Comparison of ENCODE assay signal across 8 cellular contexts in genomic region chr7:128862571-128863432, GRCh38. TPM values are rescaled to one million over a fixed set of nuclear protein-coding genes. Genes with fewer than 3 reads are reported as not detected.
A peak's percentile ranks its signal among the peaks of the same experiment; 100 is the strongest.
DNase-seq lines count a peak whose midpoint lies in the region; ATAC-seq, FAIRE-seq and TF ChIP-seq lines count a peak whose summit lies in the region.

Gene ATP6V1F, plus strand, starts transcription at chr7:128862856. Its CDS starts 49 bp downstream, at chr7:128862905.

- peak; percentile 97 for FAIRE-seq in GM12891 (lab: Jason Lieb, UNC)

- TF ChIP-seq CTCF in adrenal gland (IDR thresholded peaks at IDR 0.05) (peak in 2 of 6 experiments; percentile 35 to 40), type B pancreatic cell (conservative IDR thresholded peaks at IDR 0.05) (peak; percentile 50)

- TF ChIP-seq POLR2A in GM12891 (IDR thresholded peaks at IDR 0.05; ENCODE audit: low read depth, low read length) = peak; percentile 72
- peak in 1 of 2 donors; percentile 79 for TF ChIP-seq POLR2A in adrenal gland (IDR thresholded peaks at IDR 0.05)

- H3K4me3 Mint-ChIP-seq in type B pancreatic cell = peak within 1 kb of the TSS; percentile 97

- WGBS in adrenal gland, 4 donors = 0 to 1% (median 0%) methylated on average over 43 to 65 of the region's 65 CpGs

- H3K4me1 ChIP-seq in adrenal gland (replicated peaks in 1 of 2) = peaks cover 0 to 16% of the 10 kb centered on the region in 2 donors

- peaks cover 17% of the 10 kb centered on the region for H3K36me3 Mint-ChIP-seq in type B pancreatic cell

- H3K9me3 Mint-ChIP-seq in type B pancreatic cell = no peaks in the 10 kb centered on the region

- no peaks in the 10 kb centered on the region for H3K9me3 ChIP-seq in adrenal gland (replicated peaks in 1 of 3)

- peak; percentile 89 for ATAC-seq in HG02840 (IDR thresholded peaks at IDR 0.05; ENCODE audit: low FRiP score, unreplicated experiment)

- intact Hi-C loops in adrenal gland (cut with DNase I) (no loop called here), cardiac septum (cut with DNase I) (no loop called here)

- DNase-seq in GM12891 (ENCODE audit: insufficient read length, low spot score) (peak; percentile 99), NCI-H146 (lab: John Stamatoyannopoulos, UW) (peak; percentile 98), T-helper 1 cell (peak; percentile 96 to 99 (median 98)), adrenal gland (peak; percentile 97 to 99 (median 98)), cardiac septum (ENCODE audit: low spot score) (peak; percentile 99), pons (ENCODE audit: low spot score) (peak; percentile 97), type B pancreatic cell (ENCODE audit: extremely low spot score, unreplicated experiment) (peak; percentile 99)

- peak within 1 kb of the TSS; percentile 19 to 69 (median 60) for H3K4me3 ChIP-seq in adrenal gland

- H3K4me1 Mint-ChIP-seq in type B pancreatic cell (ENCODE audit: unreplicated experiment) = peaks cover 43% of the 10 kb centered on the region

- peaks cover 0 to 13% of the 10 kb centered on the region in 2 donors for H3K36me3 ChIP-seq in adrenal gland (replicated peaks in 1 of 2)

- peaks cover 9% of the 10 kb centered on the region for H3K27me3 Mint-ChIP-seq in type B pancreatic cell

- no peaks in the 10 kb centered on the region for H3K27me3 ChIP-seq in adrenal gland

- peak within 1 kb of the TSS; percentile 88 for H3K27ac Mint-ChIP-seq in type B pancreatic cell

- H3K27ac ChIP-seq in adrenal gland = peak within 1 kb of the TSS in 4 of 5 donors; percentile 24 to 91 (median 57)

TF ChIP-seq in GM12891, 5 proteins besides CTCF, POLR2A, EP300 and RAD21:
- peak; percentile 15; the same call in 1 of the 2 replicates for TF ChIP-seq POU2F2 (IDR thresholded peaks at IDR 0.05; ENCODE audit: low read depth, low read length)
- TF ChIP-seq TAF1 (IDR thresholded peaks at IDR 0.05; ENCODE audit: low read depth, low read length) = peak; percentile 78
- no peak for TF ChIP-seq PAX5 (IDR thresholded peaks at IDR 0.05; ENCODE audit: insufficient read depth, low read length, severe bottlenecking)
- TF ChIP-seq SPI1 (IDR thresholded peaks at IDR 0.05; ENCODE audit: low read depth, low read length) = no peak
- peak; percentile 66; the same call in 1 of the 2 replicates for TF ChIP-seq POLR2AphosphoS5 (IDR thresholded peaks at IDR 0.05; ENCODE audit: low read depth, low read length)

RNA-seq across cellular contexts. Expression of gene ATP6V1F, which starts in this region (rescaled TPM):
- polyA plus RNA-seq in GM12891 (2012; ENCODE audit: low read depth, missing spikeins) = 253 TPM
- total RNA-seq in adrenal gland (100 to 1,000 TPM in 7 of 8 donors, 10 to 100 TPM in 1; 94.6 to 215 (median 156) TPM), cardiac septum (80.0 TPM), type B pancreatic cell (ENCODE audit: low replicate concordance) (144 and 157 TPM in 2 replicates)
- 100 to 1,000 TPM; 200 to 334 (median 226) TPM for polyA plus RNA-seq in adrenal gland

Comparison
In these comparisons a context has a peak if more than half of its experiments do, and no peak if none do; other contexts are left out.
1. Peak in every context shown above with its lines: DNase-seq, ATAC-seq, H3K4me3 ChIP-seq and H3K27ac ChIP-seq.